Comparison of ENCODE assay signal across 7 cellular contexts in genomic region chr7:17299477-17299991, GRCh38. TPM values are rescaled to one million over a fixed set of nuclear protein-coding genes. Genes with fewer than 3 reads are reported as not detected.
DNase-seq lines count a peak whose midpoint lies in the region; ATAC-seq, FAIRE-seq and TF ChIP-seq lines count a peak whose summit lies in the region.

No MANE protein-coding gene starts in this region.

- H3K9me3 Mint-ChIP-seq in astrocyte (ENCODE audit: unreplicated experiment): no peaks in the 10 kb centered on the region

- 0 to 1% (median 0%) methylated on average over 13 of the region's 13 CpGs for WGBS in spleen, 5 donors

- peaks cover 21% of the 10 kb centered on the region for H4K20me1 ChIP-seq in astrocyte (ENCODE audit: insufficient read depth, low read length)

- DNase-seq in NT2/D1 (ENCODE audit: low read depth, low spot score): no peak
- DNase-seq in astrocyte (ENCODE audit: low read depth): no peak
- DNase-seq in iris pigment epithelial cell (ENCODE audit: low read depth): peak; percentile 39
- no peak for DNase-seq in spleen

- H3K27me3 Mint-ChIP-seq in astrocyte (ENCODE audit: low read depth, unreplicated experiment): no peaks in the 10 kb centered on the region

- TF ChIP-seq CTCF in astrocyte (IDR thresholded peaks at IDR 0.05; ENCODE audit: insufficient read depth, low read depth, low read length): no peak
- no peak for TF ChIP-seq CTCF in spleen (IDR thresholded peaks at IDR 0.05 in 8 of 11, conservative IDR thresholded peaks at IDR 0.05 in 3 of 11)

- H3K27ac ChIP-seq in astrocyte (ENCODE audit: low read depth, low read length) (peak overlapping the region; percentile 57), spleen (peak overlapping the region; percentile 93 to 96 (median 94))

- H3K4me1 ChIP-seq in NT2/D1 (ENCODE audit: insufficient read depth, insufficient read length) (no peaks in the 10 kb centered on the region), astrocyte (ENCODE audit: insufficient read depth, low read length) (peaks cover 4% of the 10 kb centered on the region), spleen (peaks cover 8 to 71% (median 48%) of the 10 kb centered on the region in 6 donors)

- peak overlapping the region; percentile 83 for H3K4me3 ChIP-seq in NT2/D1 (ENCODE audit: insufficient read length, low read depth)
- H3K4me3 ChIP-seq in astrocyte (ENCODE audit: insufficient read depth, low read depth, low read length): peak overlapping the region; percentile 87
- H3K4me3 ChIP-seq in spleen: peak overlapping the region; percentile 73 to 91 (median 86)

- H3K36me3 ChIP-seq in NT2/D1 (ENCODE audit: insufficient read depth, insufficient read length, low read length): no peaks in the 10 kb centered on the region
- H3K36me3 ChIP-seq in astrocyte (ENCODE audit: insufficient read depth, low read length): no peaks in the 10 kb centered on the region
- no peaks in the 10 kb centered on the region for H3K36me3 ChIP-seq in spleen

- H3K9ac ChIP-seq in NT2/D1 (ENCODE audit: insufficient read length, low read depth) (peak overlapping the region; percentile 80), astrocyte (ENCODE audit: low read length) (peak overlapping the region; percentile 90)

- peak overlapping the region; percentile 98 for H3K4me3 Mint-ChIP-seq in astrocyte (ENCODE audit: unreplicated experiment)

- peaks cover 60% of the 10 kb centered on the region for H3K79me2 ChIP-seq in astrocyte (ENCODE audit: insufficient read depth, low read length)

- H2AFZ ChIP-seq in astrocyte (ENCODE audit: low read depth, low read length): peak overlapping the region; percentile 15

- H3K9me3 ChIP-seq in NT2/D1 (ENCODE audit: insufficient read depth, low read length) (0 out of 2 replicates have a peak, but pooled peaks cover 8% of the 10 kb centered on the region), astrocyte (ENCODE audit: insufficient read depth, low read depth, low read length) (no peaks in the 10 kb centered on the region), spleen (no peaks in the 10 kb centered on the region)

- FAIRE-seq in astrocyte (lab: Jason Lieb, UNC): no peak

- TF ChIP-seq POLR2A in GM18505 (IDR thresholded peaks at IDR 0.05; ENCODE audit: borderline replicate concordance, extremely low read depth, insufficient read depth, insufficient read length) (no peak), spleen (IDR thresholded peaks at IDR 0.05) (no peak)

- peak overlapping the region; percentile 88 for H3K4me2 ChIP-seq in astrocyte (ENCODE audit: low read length)

- H3K27ac Mint-ChIP-seq in astrocyte (ENCODE audit: unreplicated experiment): peak overlapping the region; percentile 1

- ATAC-seq in GM18505 (IDR thresholded peaks at IDR 0.05; ENCODE audit: unreplicated experiment) (peak; percentile 10), HG02623 (IDR thresholded peaks at IDR 0.05; ENCODE audit: unreplicated experiment) (peak; percentile 12), GM19455 (IDR thresholded peaks at IDR 0.05; ENCODE audit: unreplicated experiment) (no peak)

- intact Hi-C loops in spleen (cut with DNase I; ENCODE audit: low total_unique reads): no loop called here

- H3K4me1 Mint-ChIP-seq in astrocyte (ENCODE audit: low read depth, unreplicated experiment): peaks cover 6% of the 10 kb centered on the region

- no peaks in the 10 kb centered on the region for H3K36me3 Mint-ChIP-seq in astrocyte (ENCODE audit: low read depth, unreplicated experiment)

- H3K27me3 ChIP-seq in NT2/D1 (ENCODE audit: insufficient read depth, insufficient read length) (peaks cover 15% of the 10 kb centered on the region), astrocyte (ENCODE audit: insufficient read depth, low read length) (no peaks in the 10 kb centered on the region), spleen (replicated peaks in 1 of 7) (no peaks in the 10 kb centered on the region)

RNA-seq across cellular contexts. Expression of gene AHR, which starts 1.1 kb away (rescaled TPM):
- 40.4 and 48.1 TPM in 2 replicates for total RNA-seq in astrocyte
- total RNA-seq in spleen: 10 to 100 TPM; 49.2 to 95.9 (median 75.7) TPM
- 10 to 100 TPM in 1 of 3 donors, 1 to 10 TPM in 2; 7.4 to 11.4 (median 8.1) TPM for polyA plus RNA-seq in spleen
